In the genomic region with DNA sequence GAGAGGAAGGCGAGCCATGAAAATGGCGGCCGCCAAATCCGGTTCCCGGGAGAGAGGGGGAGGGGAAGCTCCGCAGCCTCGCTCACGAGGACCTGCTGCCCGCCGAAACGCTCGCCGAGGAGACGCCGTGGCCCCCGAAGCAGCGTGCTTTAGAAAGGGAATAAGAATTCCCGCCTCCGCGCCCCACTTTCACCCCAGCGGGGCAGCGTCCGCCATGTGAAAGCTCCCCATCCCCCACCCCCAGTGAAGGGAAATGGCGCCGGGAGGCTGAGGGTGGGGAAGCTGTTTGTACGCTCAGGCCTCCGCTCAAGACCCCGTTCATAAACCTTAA, we compare ENCODE assay signal across 1 cellular context.
A peak's percentile ranks its signal among the peaks of the same experiment; 100 is the strongest.
TF ChIP-seq lines count a peak whose summit lies in the region.

No MANE protein-coding gene starts in this region.

TF ChIP-seq in K562, 482 proteins besides CTCF, POLR2A, EP300 and RAD21 (continued from another document and continues in another):
- TF ChIP-seq, protein P1, sequence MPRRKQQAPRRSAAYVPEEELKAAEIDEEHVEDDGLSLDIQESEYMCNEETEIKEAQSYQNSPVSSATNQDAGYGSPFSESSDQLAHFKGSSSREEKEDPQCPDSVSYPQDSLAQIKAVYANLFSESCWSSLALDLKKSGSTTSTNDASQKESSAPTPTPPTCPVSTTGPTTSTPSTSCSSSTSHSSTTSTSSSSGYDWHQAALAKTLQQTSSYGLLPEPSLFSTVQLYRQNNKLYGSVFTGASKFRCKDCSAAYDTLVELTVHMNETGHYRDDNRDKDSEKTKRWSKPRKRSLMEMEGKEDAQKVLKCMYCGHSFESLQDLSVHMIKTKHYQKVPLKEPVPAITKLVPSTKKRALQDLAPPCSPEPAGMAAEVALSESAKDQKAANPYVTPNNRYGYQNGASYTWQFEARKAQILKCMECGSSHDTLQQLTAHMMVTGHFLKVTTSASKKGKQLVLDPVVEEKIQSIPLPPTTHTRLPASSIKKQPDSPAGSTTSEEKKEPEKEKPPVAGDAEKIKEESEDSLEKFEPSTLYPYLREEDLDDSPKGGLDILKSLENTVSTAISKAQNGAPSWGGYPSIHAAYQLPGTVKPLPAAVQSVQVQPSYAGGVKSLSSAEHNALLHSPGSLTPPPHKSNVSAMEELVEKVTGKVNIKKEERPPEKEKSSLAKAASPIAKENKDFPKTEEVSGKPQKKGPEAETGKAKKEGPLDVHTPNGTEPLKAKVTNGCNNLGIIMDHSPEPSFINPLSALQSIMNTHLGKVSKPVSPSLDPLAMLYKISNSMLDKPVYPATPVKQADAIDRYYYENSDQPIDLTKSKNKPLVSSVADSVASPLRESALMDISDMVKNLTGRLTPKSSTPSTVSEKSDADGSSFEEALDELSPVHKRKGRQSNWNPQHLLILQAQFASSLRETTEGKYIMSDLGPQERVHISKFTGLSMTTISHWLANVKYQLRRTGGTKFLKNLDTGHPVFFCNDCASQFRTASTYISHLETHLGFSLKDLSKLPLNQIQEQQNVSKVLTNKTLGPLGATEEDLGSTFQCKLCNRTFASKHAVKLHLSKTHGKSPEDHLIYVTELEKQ (CRISPR knock-in tag; IDR thresholded peaks at IDR 0.05): no peak
- TF ChIP-seq ZNF668 (CRISPR knock-in tag; IDR thresholded peaks at IDR 0.05) (no peak), BRD9 (IDR thresholded peaks at IDR 0.05; ENCODE audit: low read depth, partially characterized antibody) (peak; percentile 67), FOXK1 (CRISPR knock-in tag; IDR thresholded peaks at IDR 0.05; ENCODE audit: borderline replicate concordance) (no peak), ADNP (tag; IDR thresholded peaks at IDR 0.05) (no peak), GABPB2 (CRISPR knock-in tag; conservative IDR thresholded peaks at IDR 0.05) (no peak), GTF2F1 (IDR thresholded peaks at IDR 0.05; ENCODE audit: low read depth, low read length) (no peak), MYC (IDR thresholded peaks at IDR 0.05; ENCODE audit: low read depth, low read length) (peak; percentile 86), MYC (CRISPR knock-in tag; IDR thresholded peaks at IDR 0.05; ENCODE audit: borderline replicate concordance, low read depth) (peak; percentile 95; the same call in 1 of the 2 replicates), TAF9B (IDR thresholded peaks at IDR 0.05; ENCODE audit: partially characterized antibody) (no peak), SIN3B (IDR thresholded peaks at IDR 0.05; ENCODE audit: low read depth) (no peak), ZNF354B (CRISPR knock-in tag; IDR thresholded peaks at IDR 0.05) (0 out of 2 replicates have a peak, but pooled peaks have one; percentile 4), ZNF165 (CRISPR knock-in tag; IDR thresholded peaks at IDR 0.05; ENCODE audit: borderline replicate concordance) (no peak), NFRKB (IDR thresholded peaks at IDR 0.05; ENCODE audit: low read depth) (peak; percentile 99; the same call in 1 of the 2 replicates), SMARCA4 (IDR thresholded peaks at IDR 0.05) (0 out of 2 replicates have a peak, but pooled peaks have one; percentile 17), ZBTB1 (CRISPR knock-in tag; IDR thresholded peaks at IDR 0.05; ENCODE audit: borderline replicate concordance, low read depth) (no peak), BCL6 (CRISPR knock-in tag; IDR thresholded peaks at IDR 0.05) (0 out of 2 replicates have a peak, but pooled peaks have one; percentile 12), SMAD3 (CRISPR knock-in tag; conservative IDR thresholded peaks at IDR 0.05) (peak; percentile 55; the same call in 1 of the 2 replicates), ZNF75A (CRISPR knock-in tag; IDR thresholded peaks at IDR 0.05) (no peak), HIVEP1 (CRISPR knock-in tag; IDR thresholded peaks at IDR 0.05) (0 out of 2 replicates have a peak, but pooled peaks have one; percentile 23), CEBPG (CRISPR knock-in tag; IDR thresholded peaks at IDR 0.05) (no peak), CEBPG (tag; conservative IDR thresholded peaks at IDR 0.05 in 1 of 2, IDR thresholded peaks at IDR 0.05 in 1 of 2) (no peak), ZZZ3 (IDR thresholded peaks at IDR 0.05) (no peak), ETV1 (tag; conservative IDR thresholded peaks at IDR 0.05; ENCODE audit: low read depth) (peak; percentile 73), PPARD (CRISPR knock-in tag; IDR thresholded peaks at IDR 0.05) (no peak), FOXM1 (IDR thresholded peaks at IDR 0.05; ENCODE audit: low read depth) (no peak; the same call in 1 of the 2 replicates), FOXM1 (CRISPR knock-in tag; IDR thresholded peaks at IDR 0.05; ENCODE audit: low read depth) (0 out of 2 replicates have a peak, but pooled peaks have one; percentile 9), PHB2 (IDR thresholded peaks at IDR 0.05; ENCODE audit: low read depth) (no peak), TEAD4 (IDR thresholded peaks at IDR 0.05; ENCODE audit: low read length) (no peak; the same call in none of the 2 replicates), TEAD4 (CRISPR knock-in tag; IDR thresholded peaks at IDR 0.05; ENCODE audit: borderline replicate concordance) (no peak), TCFL5 (CRISPR knock-in tag; conservative IDR thresholded peaks at IDR 0.05) (no peak), HLTF (IDR thresholded peaks at IDR 0.05) (no peak), DACH1 (IDR thresholded peaks at IDR 0.05; ENCODE audit: partially characterized antibody) (no peak), MXI1 (IDR thresholded peaks at IDR 0.05; ENCODE audit: low read depth, low read length) (peak; percentile 49; the same call in 1 of the 2 replicates), PRPF4 (IDR thresholded peaks at IDR 0.05; ENCODE audit: insufficient read depth, low read depth, low read length, poor library complexity, severe bottlenecking) (peak; percentile 99), KLF6 (CRISPR knock-in tag; IDR thresholded peaks at IDR 0.05; ENCODE audit: borderline replicate concordance) (peak; percentile 56; the same call in 1 of the 2 replicates), CC2D1A (IDR thresholded peaks at IDR 0.05) (no peak), BACH1 (tag; IDR thresholded peaks at IDR 0.05) (no peak), KDM2B (CRISPR knock-in tag; IDR thresholded peaks at IDR 0.05) (0 out of 2 replicates have a peak, but pooled peaks have one; percentile 18), CCAR2 (IDR thresholded peaks at IDR 0.05; ENCODE audit: low read depth, low read length) (no peak), ZNF347 (CRISPR knock-in tag; IDR thresholded peaks at IDR 0.05; ENCODE audit: low read depth) (no peak), ZNF253 (CRISPR knock-in tag; conservative IDR thresholded peaks at IDR 0.05) (no peak), SNRNP70 (optimal IDR thresholded peaks at IDR 0.05; ENCODE audit: low read depth, low read length) (peak; percentile 80), ZNF707 (CRISPR knock-in tag; conservative IDR thresholded peaks at IDR 0.05) (no peak), RBFOX2 (IDR thresholded peaks at IDR 0.05; ENCODE audit: low read depth, low read length) (peak; percentile 95), ETV5 (CRISPR knock-in tag; IDR thresholded peaks at IDR 0.05; ENCODE audit: low read depth) (peak; percentile 42; the same call in 1 of the 2 replicates), SNIP1 (IDR thresholded peaks at IDR 0.05; ENCODE audit: low read depth) (no peak)
- TF ChIP-seq, protein P2, sequence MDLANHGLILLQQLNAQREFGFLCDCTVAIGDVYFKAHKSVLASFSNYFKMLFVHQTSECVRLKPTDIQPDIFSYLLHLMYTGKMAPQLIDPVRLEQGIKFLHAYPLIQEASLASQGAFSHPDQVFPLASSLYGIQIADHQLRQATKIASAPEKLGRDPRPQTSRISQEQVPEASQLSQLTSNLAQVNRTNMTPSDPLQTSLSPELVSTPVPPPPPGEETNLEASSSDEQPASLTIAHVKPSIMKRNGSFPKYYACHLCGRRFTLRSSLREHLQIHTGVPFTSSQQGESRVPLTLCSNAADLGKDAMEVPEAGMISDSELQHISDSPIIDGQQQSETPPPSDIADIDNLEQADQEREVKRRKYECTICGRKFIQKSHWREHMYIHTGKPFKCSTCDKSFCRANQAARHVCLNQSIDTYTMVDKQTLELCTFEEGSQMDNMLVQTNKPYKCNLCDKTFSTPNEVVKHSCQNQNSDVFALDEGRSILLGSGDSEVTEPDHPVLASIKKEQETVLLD (IDR thresholded peaks at IDR 0.05): no peak
- TF ChIP-seq, protein P3, sequence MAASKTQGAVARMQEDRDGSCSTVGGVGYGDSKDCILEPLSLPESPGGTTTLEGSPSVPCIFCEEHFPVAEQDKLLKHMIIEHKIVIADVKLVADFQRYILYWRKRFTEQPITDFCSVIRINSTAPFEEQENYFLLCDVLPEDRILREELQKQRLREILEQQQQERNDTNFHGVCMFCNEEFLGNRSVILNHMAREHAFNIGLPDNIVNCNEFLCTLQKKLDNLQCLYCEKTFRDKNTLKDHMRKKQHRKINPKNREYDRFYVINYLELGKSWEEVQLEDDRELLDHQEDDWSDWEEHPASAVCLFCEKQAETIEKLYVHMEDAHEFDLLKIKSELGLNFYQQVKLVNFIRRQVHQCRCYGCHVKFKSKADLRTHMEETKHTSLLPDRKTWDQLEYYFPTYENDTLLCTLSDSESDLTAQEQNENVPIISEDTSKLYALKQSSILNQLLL (CRISPR knock-in tag; IDR thresholded peaks at IDR 0.05; ENCODE audit: borderline replicate concordance): no peak
- TF ChIP-seq, protein P4, sequence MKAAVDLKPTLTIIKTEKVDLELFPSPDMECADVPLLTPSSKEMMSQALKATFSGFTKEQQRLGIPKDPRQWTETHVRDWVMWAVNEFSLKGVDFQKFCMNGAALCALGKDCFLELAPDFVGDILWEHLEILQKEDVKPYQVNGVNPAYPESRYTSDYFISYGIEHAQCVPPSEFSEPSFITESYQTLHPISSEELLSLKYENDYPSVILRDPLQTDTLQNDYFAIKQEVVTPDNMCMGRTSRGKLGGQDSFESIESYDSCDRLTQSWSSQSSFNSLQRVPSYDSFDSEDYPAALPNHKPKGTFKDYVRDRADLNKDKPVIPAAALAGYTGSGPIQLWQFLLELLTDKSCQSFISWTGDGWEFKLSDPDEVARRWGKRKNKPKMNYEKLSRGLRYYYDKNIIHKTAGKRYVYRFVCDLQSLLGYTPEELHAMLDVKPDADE (conservative IDR thresholded peaks at IDR 0.05; ENCODE audit: control insufficient read depth, low read depth, low read length): no peak
- TF ChIP-seq, protein P5, sequence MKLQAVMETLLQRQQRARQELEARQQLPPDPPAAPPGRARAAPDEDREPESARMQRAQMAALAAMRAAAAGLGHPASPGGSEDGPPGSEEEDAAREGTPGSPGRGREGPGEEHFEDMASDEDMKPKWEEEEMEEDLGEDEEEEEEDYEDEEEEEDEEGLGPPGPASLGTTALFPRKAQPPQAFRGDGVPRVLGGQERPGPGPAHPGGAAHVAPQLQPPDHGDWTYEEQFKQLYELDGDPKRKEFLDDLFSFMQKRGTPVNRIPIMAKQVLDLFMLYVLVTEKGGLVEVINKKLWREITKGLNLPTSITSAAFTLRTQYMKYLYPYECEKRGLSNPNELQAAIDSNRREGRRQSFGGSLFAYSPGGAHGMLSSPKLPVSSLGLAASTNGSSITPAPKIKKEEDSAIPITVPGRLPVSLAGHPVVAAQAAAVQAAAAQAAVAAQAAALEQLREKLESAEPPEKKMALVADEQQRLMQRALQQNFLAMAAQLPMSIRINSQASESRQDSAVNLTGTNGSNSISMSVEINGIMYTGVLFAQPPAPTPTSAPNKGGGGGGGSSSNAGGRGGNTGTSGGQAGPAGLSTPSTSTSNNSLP (IDR thresholded peaks at IDR 0.05; ENCODE audit: borderline replicate concordance, low read depth, low read length): no peak
- TF ChIP-seq, protein P6, sequence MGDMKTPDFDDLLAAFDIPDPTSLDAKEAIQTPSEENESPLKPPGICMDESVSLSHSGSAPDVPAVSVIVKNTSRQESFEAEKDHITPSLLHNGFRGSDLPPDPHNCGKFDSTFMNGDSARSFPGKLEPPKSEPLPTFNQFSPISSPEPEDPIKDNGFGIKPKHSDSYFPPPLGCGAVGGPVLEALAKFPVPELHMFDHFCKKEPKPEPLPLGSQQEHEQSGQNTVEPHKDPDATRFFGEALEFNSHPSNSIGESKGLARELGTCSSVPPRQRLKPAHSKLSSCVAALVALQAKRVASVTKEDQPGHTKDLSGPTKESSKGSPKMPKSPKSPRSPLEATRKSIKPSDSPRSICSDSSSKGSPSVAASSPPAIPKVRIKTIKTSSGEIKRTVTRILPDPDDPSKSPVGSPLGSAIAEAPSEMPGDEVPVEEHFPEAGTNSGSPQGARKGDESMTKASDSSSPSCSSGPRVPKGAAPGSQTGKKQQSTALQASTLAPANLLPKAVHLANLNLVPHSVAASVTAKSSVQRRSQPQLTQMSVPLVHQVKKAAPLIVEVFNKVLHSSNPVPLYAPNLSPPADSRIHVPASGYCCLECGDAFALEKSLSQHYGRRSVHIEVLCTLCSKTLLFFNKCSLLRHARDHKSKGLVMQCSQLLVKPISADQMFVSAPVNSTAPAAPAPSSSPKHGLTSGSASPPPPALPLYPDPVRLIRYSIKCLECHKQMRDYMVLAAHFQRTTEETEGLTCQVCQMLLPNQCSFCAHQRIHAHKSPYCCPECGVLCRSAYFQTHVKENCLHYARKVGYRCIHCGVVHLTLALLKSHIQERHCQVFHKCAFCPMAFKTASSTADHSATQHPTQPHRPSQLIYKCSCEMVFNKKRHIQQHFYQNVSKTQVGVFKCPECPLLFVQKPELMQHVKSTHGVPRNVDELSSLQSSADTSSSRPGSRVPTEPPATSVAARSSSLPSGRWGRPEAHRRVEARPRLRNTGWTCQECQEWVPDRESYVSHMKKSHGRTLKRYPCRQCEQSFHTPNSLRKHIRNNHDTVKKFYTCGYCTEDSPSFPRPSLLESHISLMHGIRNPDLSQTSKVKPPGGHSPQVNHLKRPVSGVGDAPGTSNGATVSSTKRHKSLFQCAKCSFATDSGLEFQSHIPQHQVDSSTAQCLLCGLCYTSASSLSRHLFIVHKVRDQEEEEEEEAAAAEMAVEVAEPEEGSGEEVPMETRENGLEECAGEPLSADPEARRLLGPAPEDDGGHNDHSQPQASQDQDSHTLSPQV (IDR thresholded peaks at IDR 0.05): 0 out of 2 replicates have a peak, but pooled peaks have one; percentile 35
- TF ChIP-seq, protein P7, sequence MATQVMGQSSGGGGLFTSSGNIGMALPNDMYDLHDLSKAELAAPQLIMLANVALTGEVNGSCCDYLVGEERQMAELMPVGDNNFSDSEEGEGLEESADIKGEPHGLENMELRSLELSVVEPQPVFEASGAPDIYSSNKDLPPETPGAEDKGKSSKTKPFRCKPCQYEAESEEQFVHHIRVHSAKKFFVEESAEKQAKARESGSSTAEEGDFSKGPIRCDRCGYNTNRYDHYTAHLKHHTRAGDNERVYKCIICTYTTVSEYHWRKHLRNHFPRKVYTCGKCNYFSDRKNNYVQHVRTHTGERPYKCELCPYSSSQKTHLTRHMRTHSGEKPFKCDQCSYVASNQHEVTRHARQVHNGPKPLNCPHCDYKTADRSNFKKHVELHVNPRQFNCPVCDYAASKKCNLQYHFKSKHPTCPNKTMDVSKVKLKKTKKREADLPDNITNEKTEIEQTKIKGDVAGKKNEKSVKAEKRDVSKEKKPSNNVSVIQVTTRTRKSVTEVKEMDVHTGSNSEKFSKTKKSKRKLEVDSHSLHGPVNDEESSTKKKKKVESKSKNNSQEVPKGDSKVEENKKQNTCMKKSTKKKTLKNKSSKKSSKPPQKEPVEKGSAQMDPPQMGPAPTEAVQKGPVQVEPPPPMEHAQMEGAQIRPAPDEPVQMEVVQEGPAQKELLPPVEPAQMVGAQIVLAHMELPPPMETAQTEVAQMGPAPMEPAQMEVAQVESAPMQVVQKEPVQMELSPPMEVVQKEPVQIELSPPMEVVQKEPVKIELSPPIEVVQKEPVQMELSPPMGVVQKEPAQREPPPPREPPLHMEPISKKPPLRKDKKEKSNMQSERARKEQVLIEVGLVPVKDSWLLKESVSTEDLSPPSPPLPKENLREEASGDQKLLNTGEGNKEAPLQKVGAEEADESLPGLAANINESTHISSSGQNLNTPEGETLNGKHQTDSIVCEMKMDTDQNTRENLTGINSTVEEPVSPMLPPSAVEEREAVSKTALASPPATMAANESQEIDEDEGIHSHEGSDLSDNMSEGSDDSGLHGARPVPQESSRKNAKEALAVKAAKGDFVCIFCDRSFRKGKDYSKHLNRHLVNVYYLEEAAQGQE (CRISPR knock-in tag; IDR thresholded peaks at IDR 0.05; ENCODE audit: low read depth): no peak; the same call in 1 of the 2 replicates
